In genomic region chr5:159189310-159189709, GRCh38 we compare ENCODE assay signal across 17 cellular contexts. TPM values are rescaled to one million over a fixed set of nuclear protein-coding genes. Genes with fewer than 3 reads are reported as not detected.
DNase-seq lines count a peak whose midpoint lies in the region; ATAC-seq, FAIRE-seq and TF ChIP-seq lines count a peak whose summit lies in the region.
"Had no signal": no experiment of that assay in that cellular context is flagged by ENCODE, and none has a peak within 500 bp of the region (broad histone marks: within the 10 kb centered on the region; RNA-seq: fewer than 3 reads in every experiment).

No MANE protein-coding gene starts in this region.

- DNase-seq in activated CD4-positive, alpha-beta T cell treated with anti-CD3 and anti-CD28 coated beads, Interleukin-2, amount 10 ng/mL, durations not matched to agents 24 days and 14 days, result no peak
- DNase-seq in activated CD4-positive, alpha-beta T cell treated with anti-CD3 and anti-CD28 coated beads for 1 hour, result no peak
- DNase-seq in NCI-H146 treated with DMSO at 0.1 percent for 48 hours (lab: John Stamatoyannopoulos, UW; ENCODE audit: unreplicated experiment), result peak; percentile 25
- DNase-seq in bronchial epithelial cell (ENCODE audit: low read depth), result peak; percentile 49
- DNase-seq in osteocyte (ENCODE audit: extremely low spot score, unreplicated experiment), result no peak
- DNase-seq in NCI-H446 (lab: John Stamatoyannopoulos, UW), result no peak
- DNase-seq in left cardiac atrium, result no peak
- DNase-seq in T-helper 2 cell treated with Interferon-gamma antibody and Interleukin-4, amounts not matched to agents 5 μg/mL and 100 μg/mL, for 36 hours (ENCODE audit: low spot score), result no peak
- DNase-seq: activated CD4-positive, alpha-beta T cell treated with anti-CD3 and anti-CD28 coated beads, Interleukin-2, amount 10 ng/mL, durations not matched to agents 7 days and 5 days; activated naive CD4-positive, alpha-beta T cell treated with anti-CD3 and anti-CD28 coated beads, Interleukin-2, amount 50 U/mL, for 16 hours; body of pancreas; cortex of kidney; Peyer's patch; upper lobe of left lung had no signal

- peak overlapping the region; percentile 30 for H3K27ac Mint-ChIP-seq in activated CD4-positive, alpha-beta T cell treated with anti-CD3 and anti-CD28 coated beads, Interleukin-2, amount 10 ng/mL, durations not matched to agents 24 days and 14 days
- H3K27ac Mint-ChIP-seq in osteocyte (ENCODE audit: unreplicated experiment), result peak overlapping the region; percentile 76
- H3K27ac Mint-ChIP-seq in T-helper 2 cell treated with Interferon-gamma antibody and Interleukin-4, amounts not matched to agents 5 μg/mL and 100 μg/mL, for 36 hours, result no peak overlapping the region
- H3K27ac Mint-ChIP-seq: activated CD4-positive, alpha-beta T cell treated with anti-CD3 and anti-CD28 coated beads, Interleukin-2, amount 10 ng/mL, durations not matched to agents 7 days and 5 days; stimulated activated naive CD8-positive, alpha-beta T cell treated with anti-CD3 and anti-CD28 coated beads, Interleukin-15, Interleukin-2, amounts not matched to agents 100 ng/mL and 50 ng/mL, for 24 hours had no signal

- no peak overlapping the region for H3K4me3 Mint-ChIP-seq in activated CD4-positive, alpha-beta T cell treated with anti-CD3 and anti-CD28 coated beads, Interleukin-2, amount 10 ng/mL, durations not matched to agents 24 days and 14 days
- no peak overlapping the region for H3K4me3 Mint-ChIP-seq in osteocyte (ENCODE audit: unreplicated experiment)
- no peak overlapping the region for H3K4me3 Mint-ChIP-seq in T-helper 2 cell treated with Interferon-gamma antibody and Interleukin-4, amounts not matched to agents 5 μg/mL and 100 μg/mL, for 36 hours
- H3K4me3 Mint-ChIP-seq: activated CD4-positive, alpha-beta T cell treated with anti-CD3 and anti-CD28 coated beads, Interleukin-2, amount 10 ng/mL, durations not matched to agents 7 days and 5 days; stimulated activated naive CD8-positive, alpha-beta T cell treated with anti-CD3 and anti-CD28 coated beads, Interleukin-15, Interleukin-2, amounts not matched to agents 100 ng/mL and 50 ng/mL, for 24 hours had no signal

- TF ChIP-seq CTCF in bronchial epithelial cell (IDR thresholded peaks at IDR 0.05; ENCODE audit: insufficient read depth, low read length, severe bottlenecking) (no peak), osteocyte (IDR thresholded peaks at IDR 0.05) (no peak)

- H3K4me1 Mint-ChIP-seq in activated CD4-positive, alpha-beta T cell treated with anti-CD3 and anti-CD28 coated beads, Interleukin-2, amount 10 ng/mL, durations not matched to agents 24 days and 14 days, result peaks cover 36% of the 10 kb centered on the region
- peaks cover 43% of the 10 kb centered on the region for H3K4me1 Mint-ChIP-seq in osteocyte (ENCODE audit: unreplicated experiment)
- peaks cover 18% of the 10 kb centered on the region for H3K4me1 Mint-ChIP-seq in T-helper 2 cell treated with Interferon-gamma antibody and Interleukin-4, amounts not matched to agents 5 μg/mL and 100 μg/mL, for 36 hours (ENCODE audit: low read depth)

- intact Hi-C loops in activated CD4-positive, alpha-beta T cell treated with anti-CD3 and anti-CD28 coated beads, Interleukin-2, amount 10 ng/mL, durations not matched to agents 24 days and 14 days (cut with micrococcal nuclease), result no loop called here
- intact Hi-C loops in left cardiac atrium (cut with DNase I), result no loop called here

- H3K36me3 ChIP-seq in bronchial epithelial cell (ENCODE audit: control insufficient read depth, insufficient read depth, low read length), result peaks cover 5% of the 10 kb centered on the region

- FAIRE-seq in bronchial epithelial cell (lab: Jason Lieb, UNC), result no peak
- FAIRE-seq: HepG2 had no signal

- no peaks in the 10 kb centered on the region for H3K27me3 ChIP-seq in bronchial epithelial cell (ENCODE audit: control insufficient read depth, insufficient read depth, low read length)
- H3K27me3 ChIP-seq: body of pancreas, Peyer's patch, upper lobe of left lung had no signal

- no peak for ATAC-seq in left cardiac atrium
- ATAC-seq: body of pancreas, HepG2, right cardiac atrium had no signal

- H3K4me3 ChIP-seq in bronchial epithelial cell (ENCODE audit: low read depth, low read length), result no peak overlapping the region
- H3K4me3 ChIP-seq: body of pancreas, Peyer's patch, upper lobe of left lung had no signal

- peaks cover 63% of the 10 kb centered on the region for H3K36me3 Mint-ChIP-seq in activated CD4-positive, alpha-beta T cell treated with anti-CD3 and anti-CD28 coated beads, Interleukin-2, amount 10 ng/mL, durations not matched to agents 24 days and 14 days (ENCODE audit: low read depth)
- H3K36me3 Mint-ChIP-seq in osteocyte (ENCODE audit: unreplicated experiment), result peaks cover 41% of the 10 kb centered on the region
- peaks cover 58% of the 10 kb centered on the region for H3K36me3 Mint-ChIP-seq in T-helper 2 cell treated with Interferon-gamma antibody and Interleukin-4, amounts not matched to agents 5 μg/mL and 100 μg/mL, for 36 hours (ENCODE audit: low read depth)

- H3K27me3 Mint-ChIP-seq in activated CD4-positive, alpha-beta T cell treated with anti-CD3 and anti-CD28 coated beads, Interleukin-2, amount 10 ng/mL, durations not matched to agents 24 days and 14 days, result no peaks in the 10 kb centered on the region
- H3K27me3 Mint-ChIP-seq in osteocyte (ENCODE audit: unreplicated experiment), result no peaks in the 10 kb centered on the region
- H3K27me3 Mint-ChIP-seq in T-helper 2 cell treated with Interferon-gamma antibody and Interleukin-4, amounts not matched to agents 5 μg/mL and 100 μg/mL, for 36 hours (ENCODE audit: low read depth), result no peaks in the 10 kb centered on the region
- H3K27me3 Mint-ChIP-seq: activated CD4-positive, alpha-beta T cell treated with anti-CD3 and anti-CD28 coated beads, Interleukin-2, amount 10 ng/mL, durations not matched to agents 7 days and 5 days; stimulated activated naive CD8-positive, alpha-beta T cell treated with anti-CD3 and anti-CD28 coated beads, Interleukin-15, Interleukin-2, amounts not matched to agents 100 ng/mL and 50 ng/mL, for 24 hours had no signal

- H3K9me3 Mint-ChIP-seq in activated CD4-positive, alpha-beta T cell treated with anti-CD3 and anti-CD28 coated beads, Interleukin-2, amount 10 ng/mL, durations not matched to agents 24 days and 14 days, result no peaks in the 10 kb centered on the region
- H3K9me3 Mint-ChIP-seq in osteocyte (ENCODE audit: unreplicated experiment), result no peaks in the 10 kb centered on the region
- no peaks in the 10 kb centered on the region for H3K9me3 Mint-ChIP-seq in T-helper 2 cell treated with Interferon-gamma antibody and Interleukin-4, amounts not matched to agents 5 μg/mL and 100 μg/mL, for 36 hours
- H3K9me3 Mint-ChIP-seq: activated CD4-positive, alpha-beta T cell treated with anti-CD3 and anti-CD28 coated beads, Interleukin-2, amount 10 ng/mL, durations not matched to agents 7 days and 5 days; stimulated activated naive CD8-positive, alpha-beta T cell treated with anti-CD3 and anti-CD28 coated beads, Interleukin-15, Interleukin-2, amounts not matched to agents 100 ng/mL and 50 ng/mL, for 24 hours had no signal

RNA-seq across cellular contexts. Expression of gene RNF145, which starts 20.0 kb away (rescaled TPM):
- total RNA-seq in activated CD4-positive, alpha-beta T cell treated with anti-CD3 and anti-CD28 coated beads, Interleukin-2, amount 10 ng/mL, durations not matched to agents 24 days and 14 days, result 141 and 149 TPM in 2 replicates
- total RNA-seq in bronchial epithelial cell, result 84.2 and 160 TPM in 2 replicates
- 93.4 and 99.8 TPM in 2 replicates for total RNA-seq in osteocyte
- 10 to 100 TPM; 28.3 to 30.4 TPM for total RNA-seq in left cardiac atrium

Comparison
In these comparisons a context has a peak if more than half of its experiments do, and no peak if none do; other contexts are left out.
1. DNase-seq: peak in NCI-H146 treated with DMSO at 0.1 percent for 48 hours (single experiment) and bronchial epithelial cell (single experiment); none in activated CD4-positive, alpha-beta T cell treated with anti-CD3 and anti-CD28 coated beads, Interleukin-2, amount 10 ng/mL, durations not matched to agents 24 days and 14 days (single experiment), activated CD4-positive, alpha-beta T cell treated with anti-CD3 and anti-CD28 coated beads for 1 hour (single experiment), osteocyte (single experiment), NCI-H446 (0 of 2), left cardiac atrium (single experiment) and T-helper 2 cell treated with Interferon-gamma antibody and Interleukin-4, amounts not matched to agents 5 μg/mL and 100 μg/mL, for 36 hours (single experiment).